Comparison of ENCODE assay signal across 10 cellular contexts in the genomic region with DNA sequence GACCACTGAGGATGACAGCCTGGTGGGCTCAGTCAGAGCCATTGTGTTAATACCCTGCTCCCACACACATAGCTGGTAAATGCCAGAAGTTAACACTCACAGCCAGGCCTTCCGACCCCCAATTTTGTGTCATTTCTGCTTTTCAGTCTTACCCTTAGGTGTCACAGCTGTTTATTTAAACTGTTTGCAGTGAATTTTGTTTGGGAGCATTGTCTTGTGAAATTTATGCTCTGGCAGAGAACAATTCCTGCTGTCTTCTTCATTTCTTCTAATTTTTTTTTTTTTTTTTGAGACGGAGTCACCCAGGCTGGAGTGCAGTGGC. TPM values are rescaled to one million over a fixed set of nuclear protein-coding genes. Genes with fewer than 3 reads are reported as not detected.
DNase-seq lines count a peak whose midpoint lies in the region; ATAC-seq and TF ChIP-seq lines count a peak whose summit lies in the region.
"Had no signal": no experiment of that assay in that cellular context is flagged by ENCODE, and none has a peak within 500 bp of the region (broad histone marks: within the 10 kb centered on the region; RNA-seq: fewer than 3 reads in every experiment).

No MANE protein-coding gene starts in this region.

- no peak for TF ChIP-seq CTCF in CD8-positive, alpha-beta T cell (IDR thresholded peaks at IDR 0.05)
- TF ChIP-seq CTCF in IMR-90 (conservative IDR thresholded peaks at IDR 0.05; ENCODE audit: low read depth, low read length) (no peak), heart right ventricle (IDR thresholded peaks at IDR 0.05) (no peak), HFFc6 (IDR thresholded peaks at IDR 0.05) (no peak)

- no peak for TF ChIP-seq RAD21 in IMR-90 (IDR thresholded peaks at IDR 0.05; ENCODE audit: low read length)

- no peak overlapping the region for H3K4me2 ChIP-seq in IMR-90 (ENCODE audit: low read depth, low read length)

- H3K36me3 Mint-ChIP-seq in CD8-positive, alpha-beta T cell = peaks cover 8% of the 10 kb centered on the region
- H3K36me3 Mint-ChIP-seq in activated naive CD4-positive, alpha-beta T cell treated with anti-CD3 and anti-CD28 coated beads, Interleukin-2, amount 50 U/mL, for 72 hours = peaks cover 4 to 27% of the 10 kb centered on the region in 2 donors
- peaks cover 0 to 4% (median 3%) of the 10 kb centered on the region in 3 donors for H3K36me3 Mint-ChIP-seq in naive thymus-derived CD8-positive, alpha-beta T cell
- peaks cover 25% of the 10 kb centered on the region; the same call in 1 of the 2 replicates for H3K36me3 Mint-ChIP-seq in HFFc6 (ENCODE audit: low read depth)

- no peak overlapping the region for H2BK15ac ChIP-seq in IMR-90 (ENCODE audit: low read depth, low read length)

- CTCF ChIA-PET in CD8-positive, alpha-beta T cell (lab: Charles Lee) = interaction anchor here (0.9 to 3.7 kb wide), 8 partner anchors 10 to 67 kb away, joined by 3 to 18 read pairs (median 7); partner anchors contain the start of gene LPIN1
- CTCF ChIA-PET in IMR-90 (lab: Yijun Ruan, JAX) = interaction anchor here (0.6 kb wide), 1 partner anchor 67 kb away, joined by 3 read pairs; no protein-coding TSS in a partner anchor

- no peaks in the 10 kb centered on the region for H3K36me3 ChIP-seq in CD8-positive, alpha-beta T cell (ENCODE audit: insufficient read depth, low read length)
- H3K36me3 ChIP-seq in IMR-90 (ENCODE audit: control insufficient read depth, insufficient read depth, low read length) (no peaks in the 10 kb centered on the region; the same call in 1 of the 2 replicates), heart right ventricle (no peaks in the 10 kb centered on the region)
- H3K36me3 ChIP-seq: suprapubic skin had no signal

- H3K14ac ChIP-seq in IMR-90 (replicated peaks; ENCODE audit: low read depth, low read length) = peak overlapping the region; percentile 55; the same call in 1 of the 2 replicates

- BruUV-seq in IMR-90 (replicated peaks; lab: Mats Ljungman, UMichigan) = no TSS peak

- no peak overlapping the region for H2BK5ac ChIP-seq in IMR-90 (ENCODE audit: low read depth, low read length, poor library complexity, severe bottlenecking)

- H3K79me1 ChIP-seq in IMR-90 (ENCODE audit: low read depth in 1 of 2, low read length in 2 of 2) = peaks cover 30 to 53% of the 10 kb centered on the region in 2 experiments

- dilution Hi-C loops in IMR-90 (cut with HindIII; ENCODE audit: low sequenced_read_pairs, unreplicated experiment) = no loop called here

- H2AK9ac ChIP-seq in IMR-90 (replicated peaks; ENCODE audit: low read depth, low read length, poor library complexity) = no peak overlapping the region

- peak overlapping the region; percentile 96 for H3K27ac Mint-ChIP-seq in CD8-positive, alpha-beta T cell
- peak overlapping the region; percentile 94 to 97 for H3K27ac Mint-ChIP-seq in activated naive CD4-positive, alpha-beta T cell treated with anti-CD3 and anti-CD28 coated beads, Interleukin-2, amount 50 U/mL, for 72 hours
- peak overlapping the region in 9 of 10 donors; percentile 87 to 96 (median 91) for H3K27ac Mint-ChIP-seq in naive thymus-derived CD8-positive, alpha-beta T cell
- H3K27ac Mint-ChIP-seq in HFFc6 = no peak overlapping the region

- no peak overlapping the region for H2BK20ac ChIP-seq in IMR-90 (ENCODE audit: low read depth, low read length)

- H3K9me1 ChIP-seq in IMR-90 (ENCODE audit: insufficient read depth, low read length) = peaks cover 15% of the 10 kb centered on the region

- no peak overlapping the region for H4K5ac ChIP-seq in IMR-90 (ENCODE audit: low read depth, low read length)

- H3K4me1 Mint-ChIP-seq in CD8-positive, alpha-beta T cell (ENCODE audit: low read depth) = peaks cover 78% of the 10 kb centered on the region
- peaks cover 47 to 94% (median 80%) of the 10 kb centered on the region in 4 donors for H3K4me1 Mint-ChIP-seq in naive thymus-derived CD8-positive, alpha-beta T cell
- H3K4me1 Mint-ChIP-seq in HFFc6 (ENCODE audit: low read depth) = peaks cover 57% of the 10 kb centered on the region

- H3K4me3 Mint-ChIP-seq in CD8-positive, alpha-beta T cell = peak overlapping the region; percentile 84
- peak overlapping the region in 9 of 10 donors; percentile 15 to 85 (median 76) for H3K4me3 Mint-ChIP-seq in naive thymus-derived CD8-positive, alpha-beta T cell
- no peak overlapping the region for H3K4me3 Mint-ChIP-seq in HFFc6

- no peak overlapping the region for H3K56ac ChIP-seq in IMR-90 (ENCODE audit: extremely low read depth, insufficient read depth, low read length)

- no peak for DNase-seq in CD8-positive, alpha-beta T cell
- no peak for DNase-seq in IMR-90
- no peak for DNase-seq in activated naive CD4-positive, alpha-beta T cell treated with anti-CD3 and anti-CD28 coated beads, Interleukin-2, amount 50 U/mL, for 72 hours (ENCODE audit: low spot score in 2 of 2)
- no peak for DNase-seq in naive thymus-derived CD8-positive, alpha-beta T cell
- no peak for DNase-seq in NCI-H82 treated with DMSO at 0.1 percent for 48 hours (lab: John Stamatoyannopoulos, UW; ENCODE audit: unreplicated experiment)
- DNase-seq in heart right ventricle = no peak
- no peak for DNase-seq in dermis blood vessel endothelial cell
- no peak for DNase-seq in HFFc6
- DNase-seq: islet precursor cell had no signal

- in situ Hi-C loops in IMR-90 (cut with MboI; ENCODE audit: low sequenced_read_pairs) = loop anchor here (25.0 kb wide), 1 partner anchor 617 kb away; a partner anchor contains a TSS

- intact Hi-C loops in CD8-positive, alpha-beta T cell (cut with DNase I, micrococcal nuclease) = loop anchor here in 1 of 2 experiments (1.0 kb wide), 2 partner anchors 8 to 21 kb away; partner anchors contain the start of gene LPIN1
- intact Hi-C loops in IMR-90 (cut with micrococcal nuclease) = no loop called here
- intact Hi-C loops in heart right ventricle (cut with DNase I) = no loop called here

- no peak overlapping the region for H4K91ac ChIP-seq in IMR-90 (ENCODE audit: insufficient read depth, low read depth, low read length)

- H3K27me3 ChIP-seq in CD8-positive, alpha-beta T cell (ENCODE audit: insufficient read depth, low read length) = no peaks in the 10 kb centered on the region
- H3K27me3 ChIP-seq in IMR-90 (ENCODE audit: control insufficient read depth, insufficient read depth, low read length) = no peaks in the 10 kb centered on the region
- H3K27me3 ChIP-seq in heart right ventricle = no peaks in the 10 kb centered on the region
- H3K27me3 ChIP-seq: suprapubic skin had no signal

- POLR2A ChIA-PET in CD8-positive, alpha-beta T cell (lab: Charles Lee) = interaction anchor here (0.7 to 1.3 kb wide), 3 partner anchors 8 to 50 kb away, joined by 3 to 5 read pairs (median 3); partner anchors contain the start of gene LPIN1
- POLR2A ChIA-PET in IMR-90 (lab: Charles Lee; ENCODE audit: unreplicated experiment) = no interaction called here
- POLR2A ChIA-PET in naive thymus-derived CD8-positive, alpha-beta T cell (lab: Charles Lee) = interaction anchor here (0.6 to 1.6 kb wide), 3 partner anchors 9 to 27 kb away, joined by 3 to 7 read pairs (median 3); partner anchors contain the start of gene LPIN1

- H3K4me1 ChIP-seq in CD8-positive, alpha-beta T cell (ENCODE audit: insufficient read depth, low read length) = peaks cover 61% of the 10 kb centered on the region
- peaks cover 13% of the 10 kb centered on the region for H3K4me1 ChIP-seq in IMR-90 (ENCODE audit: control insufficient read depth, insufficient read depth, low read length)
- peaks cover 12 to 68% (median 36%) of the 10 kb centered on the region in 9 donors for H3K4me1 ChIP-seq in heart right ventricle

- WGBS in IMR-90 (ENCODE audit: extremely low coverage in 2 of 2, insufficient read length in 1 of 2), 2 experiments = no CpG with 5 or more reads among the region's 2 CpGs
- WGBS in heart right ventricle, 2 donors = 66 to 91% methylated on average over 2 of the region's 2 CpGs

- no peak overlapping the region for H3K9ac ChIP-seq in IMR-90 (ENCODE audit: low read depth, low read length)

- no peaks in the 10 kb centered on the region for H3K9me3 Mint-ChIP-seq in CD8-positive, alpha-beta T cell
- no peaks in the 10 kb centered on the region for H3K9me3 Mint-ChIP-seq in activated naive CD4-positive, alpha-beta T cell treated with anti-CD3 and anti-CD28 coated beads, Interleukin-2, amount 50 U/mL, for 72 hours
- no peaks in the 10 kb centered on the region for H3K9me3 Mint-ChIP-seq in naive thymus-derived CD8-positive, alpha-beta T cell
- H3K9me3 Mint-ChIP-seq in HFFc6 = no peaks in the 10 kb centered on the region

- H2BK120ac ChIP-seq in IMR-90 (ENCODE audit: low read depth, low read length) = no peak overlapping the region

- peak overlapping the region; percentile 72; the same call in 1 of the 2 replicates for H3K23ac ChIP-seq in IMR-90 (ENCODE audit: low read depth, low read length)

- peak overlapping the region; percentile 31 for H3K4me3 ChIP-seq in CD8-positive, alpha-beta T cell (ENCODE audit: low read depth, low read length)
- H3K4me3 ChIP-seq in IMR-90 (ENCODE audit: insufficient read depth, low read depth, low read length) = no peak overlapping the region
- H3K4me3 ChIP-seq in heart right ventricle = no peak overlapping the region

- no peaks in the 10 kb centered on the region for H3K27me3 Mint-ChIP-seq in CD8-positive, alpha-beta T cell (ENCODE audit: low read depth)
- H3K27me3 Mint-ChIP-seq in naive thymus-derived CD8-positive, alpha-beta T cell = no peaks in the 10 kb centered on the region
- peaks cover 2% of the 10 kb centered on the region; the same call in 1 of the 2 replicates for H3K27me3 Mint-ChIP-seq in HFFc6 (ENCODE audit: insufficient read depth)

- no peak overlapping the region for H3K18ac ChIP-seq in IMR-90 (ENCODE audit: low read depth, low read length)

- peak overlapping the region; percentile 65; the same call in 1 of the 2 replicates for H2AK5ac ChIP-seq in IMR-90 (ENCODE audit: low read depth, low read length)

- peaks cover 35% of the 10 kb centered on the region for H4K20me1 ChIP-seq in IMR-90 (ENCODE audit: insufficient read depth, low read length)

- H4K8ac ChIP-seq in IMR-90 (ENCODE audit: low read depth in 2 of 2, low read length in 2 of 2) = no peak overlapping the region

- ATAC-seq in CD8-positive, alpha-beta T cell = no peak
- ATAC-seq in IMR-90 (ENCODE audit: low read depth) (no peak), heart right ventricle (no peak)
- ATAC-seq in activated naive CD4-positive, alpha-beta T cell treated with anti-CD3 and anti-CD28 coated beads, Interleukin-2, amount 50 U/mL, for 72 hours = no peak
- no peak for ATAC-seq in naive thymus-derived CD8-positive, alpha-beta T cell

- no peak overlapping the region for H3K27ac ChIP-seq in CD8-positive, alpha-beta T cell (ENCODE audit: low read depth, low read length)
- H3K27ac ChIP-seq in IMR-90 (ENCODE audit: insufficient read depth, low read length) = no peak overlapping the region
- peak overlapping the region in 3 of 10 donors; percentile 40 to 84 (median 41) for H3K27ac ChIP-seq in heart right ventricle

- H3K4ac ChIP-seq in IMR-90 (ENCODE audit: low read depth, low read length) = peak overlapping the region; percentile 27; the same call in 1 of the 2 replicates

- no peak for TF ChIP-seq POLR2A in IMR-90 (IDR thresholded peaks at IDR 0.05; ENCODE audit: low read depth, low read length)

- no peaks in the 10 kb centered on the region for H3K9me3 ChIP-seq in CD8-positive, alpha-beta T cell (ENCODE audit: low read length)
- H3K9me3 ChIP-seq in IMR-90 (ENCODE audit: control insufficient read depth, insufficient read depth, low read length) = no peaks in the 10 kb centered on the region
- no peaks in the 10 kb centered on the region for H3K9me3 ChIP-seq in heart right ventricle
- H3K9me3 ChIP-seq: suprapubic skin had no signal

- H2AFZ ChIP-seq in IMR-90 (replicated peaks; ENCODE audit: low read length, poor library complexity) = no peak overlapping the region

RNA-seq across cellular contexts. Expression of gene LPIN1, which starts 8.2 kb away (rescaled TPM):
- total RNA-seq in CD8-positive, alpha-beta T cell = 100 to 1,000 TPM; 125 to 126 TPM
- total RNA-seq in IMR-90 (2012; rRNA removed) (21.3 and 21.7 TPM in 2 replicates), heart right ventricle (10 to 100 TPM; 28.0 to 61.0 (median 34.9) TPM), dermis blood vessel endothelial cell (24.0 and 36.3 TPM in 2 replicates)
- polyA plus RNA-seq in IMR-90 (2012; rRNA removed) (24.4 and 25.1 TPM in 2 replicates), heart right ventricle (10 to 100 TPM; 18.9 to 26.9 TPM)
- 10.6 and 12.6 TPM in 2 replicates for polyA plus RNA-seq in IMR-90 (2012; cell fraction: cytosol; rRNA removed)
- 32.0 and 74.8 TPM in 2 replicates for polyA plus RNA-seq in IMR-90 (2012; cell fraction: nucleus; rRNA removed; ENCODE audit: low replicate concordance)
- total RNA-seq in activated naive CD4-positive, alpha-beta T cell treated with anti-CD3 and anti-CD28 coated beads, Interleukin-2, amount 50 U/mL, for 72 hours = 10 to 100 TPM; 68.6 to 92.9 TPM
- 10 to 100 TPM; 76.1 to 82.4 TPM for total RNA-seq in naive thymus-derived CD8-positive, alpha-beta T cell
- 10 to 100 TPM; 15.7 to 27.5 (median 19.9) TPM for polyA plus RNA-seq in naive thymus-derived CD8-positive, alpha-beta T cell
- 10 to 100 TPM; 17.5 to 22.9 (median 20.7) TPM for total RNA-seq in HFFc6 (2021; fragmentation: NEBNext Ultra II Directional; extraction: Animal tissue kit (Norgen Biotek cat#: 25700))
